1 cellular context compared by ENCODE assay signal in genomic region chrX:12225073-12225472, GRCh38.
TF ChIP-seq lines count a peak whose summit lies in the region.

No MANE protein-coding gene starts in this region.

TF ChIP-seq in HEK293, 187 proteins besides CTCF, POLR2A, EP300 and RAD21 (continued from another document and continues in another):
- no peak for TF ChIP-seq PRDM2 (tag by site-specific recombination; IDR thresholded peaks at IDR 0.05; ENCODE audit: borderline replicate concordance)
- 0 out of 2 replicates have a peak, but pooled peaks have one; percentile 46 for TF ChIP-seq ZNF621 (tag by site-specific recombination; IDR thresholded peaks at IDR 0.05)
- TF ChIP-seq ZNF148 (tag by site-specific recombination; IDR thresholded peaks at IDR 0.05; ENCODE audit: borderline replicate concordance) = no peak
- no peak for TF ChIP-seq ZNF555 (tag by site-specific recombination; conservative IDR thresholded peaks at IDR 0.05)
- TF ChIP-seq HOXC10 (CRISPR knock-in tag; IDR thresholded peaks at IDR 0.05) = no peak
- no peak for TF ChIP-seq ZNF174 (tag by site-specific recombination; IDR thresholded peaks at IDR 0.05)
- TF ChIP-seq FEZF1 (tag by site-specific recombination; IDR thresholded peaks at IDR 0.05) = peak; percentile 86
- no peak for TF ChIP-seq ZNF426 (tag by site-specific recombination; IDR thresholded peaks at IDR 0.05)
- TF ChIP-seq ZNF239 (tag by site-specific recombination; IDR thresholded peaks at IDR 0.05) = no peak
- TF ChIP-seq ZNF792 (tag by site-specific recombination; IDR thresholded peaks at IDR 0.05) = no peak
- TF ChIP-seq KLF8 (tag by site-specific recombination; IDR thresholded peaks at IDR 0.05) = 0 out of 2 replicates have a peak, but pooled peaks have one; percentile 43
- TF ChIP-seq ZNF19 (tag by site-specific recombination; IDR thresholded peaks at IDR 0.05; ENCODE audit: low read depth) = no peak
- TF ChIP-seq ZNF169 (tag by site-specific recombination; IDR thresholded peaks at IDR 0.05) = no peak
- TF ChIP-seq ZNF501 (tag by site-specific recombination; IDR thresholded peaks at IDR 0.05) = 0 out of 2 replicates have a peak, but pooled peaks have one; percentile 32
- no peak for TF ChIP-seq ZNF629 (tag by site-specific recombination; IDR thresholded peaks at IDR 0.05)
- peak; percentile 93 for TF ChIP-seq ZNF843 (tag by site-specific recombination; IDR thresholded peaks at IDR 0.05)
- no peak for TF ChIP-seq ZNF513 (tag by site-specific recombination; IDR thresholded peaks at IDR 0.05)
- TF ChIP-seq ZNF324 (tag by site-specific recombination; IDR thresholded peaks at IDR 0.05) = no peak
- no peak for TF ChIP-seq REPIN1 (tag by site-specific recombination; IDR thresholded peaks at IDR 0.05; ENCODE audit: low read depth)
- no peak for TF ChIP-seq GLIS1 (tag by site-specific recombination; IDR thresholded peaks at IDR 0.05)
- TF ChIP-seq ZBTB26 (tag by site-specific recombination; optimal IDR thresholded peaks at IDR 0.05) = no peak
- TF ChIP-seq ZSCAN5A (tag by site-specific recombination; IDR thresholded peaks at IDR 0.05) = no peak
- TF ChIP-seq ZNF624 (tag by site-specific recombination; IDR thresholded peaks at IDR 0.05) = no peak
- no peak for TF ChIP-seq ZNF785 (tag by site-specific recombination; IDR thresholded peaks at IDR 0.05)
- TF ChIP-seq SP2 (tag by site-specific recombination; IDR thresholded peaks at IDR 0.05) = no peak
- TF ChIP-seq ZNF112 (tag by site-specific recombination; IDR thresholded peaks at IDR 0.05) = no peak
- no peak for TF ChIP-seq ZNF654 (tag by site-specific recombination; IDR thresholded peaks at IDR 0.05; ENCODE audit: low read depth)
- no peak for TF ChIP-seq ZNF366 (tag by site-specific recombination; conservative IDR thresholded peaks at IDR 0.05)
- no peak for TF ChIP-seq KLF7 (tag by site-specific recombination; IDR thresholded peaks at IDR 0.05; ENCODE audit: borderline replicate concordance)
- no peak for TF ChIP-seq ZNF664 (tag by site-specific recombination; IDR thresholded peaks at IDR 0.05)
- no peak for TF ChIP-seq INSM2 (tag by site-specific recombination; IDR thresholded peaks at IDR 0.05)
- TF ChIP-seq ZNF350 (tag by site-specific recombination; IDR thresholded peaks at IDR 0.05) = no peak
- no peak for TF ChIP-seq ZNF658 (tag by site-specific recombination; IDR thresholded peaks at IDR 0.05)
- TF ChIP-seq ZNF768 (tag by site-specific recombination; IDR thresholded peaks at IDR 0.05) = no peak
- TF ChIP-seq ZNF202 (tag by site-specific recombination; IDR thresholded peaks at IDR 0.05; ENCODE audit: borderline replicate concordance) = no peak
- TF ChIP-seq ZNF404 (tag by site-specific recombination; IDR thresholded peaks at IDR 0.05) = no peak
- no peak for TF ChIP-seq ZNF140 (tag by site-specific recombination; IDR thresholded peaks at IDR 0.05)
- TF ChIP-seq ATF2 (tag by site-specific recombination; IDR thresholded peaks at IDR 0.05; ENCODE audit: low read depth) = no peak
- no peak for TF ChIP-seq ZNF518A (tag by site-specific recombination; conservative IDR thresholded peaks at IDR 0.05; ENCODE audit: low read depth)
- TF ChIP-seq ZNF248 (tag by site-specific recombination; IDR thresholded peaks at IDR 0.05) = no peak
- TF ChIP-seq ZNF660 (tag by site-specific recombination; IDR thresholded peaks at IDR 0.05) = no peak
- no peak for TF ChIP-seq SCRT1 (tag by site-specific recombination; IDR thresholded peaks at IDR 0.05; ENCODE audit: borderline replicate concordance)
- peak; percentile 50; the same call in 1 of the 2 replicates for TF ChIP-seq IKZF3 (tag by site-specific recombination; IDR thresholded peaks at IDR 0.05)
- TF ChIP-seq ZSCAN16 (tag by site-specific recombination; IDR thresholded peaks at IDR 0.05) = no peak
- TF ChIP-seq ZNF561 (tag by site-specific recombination; IDR thresholded peaks at IDR 0.05; ENCODE audit: borderline replicate concordance) = no peak
